2 cellular contexts compared by ENCODE assay signal in the genomic region with DNA sequence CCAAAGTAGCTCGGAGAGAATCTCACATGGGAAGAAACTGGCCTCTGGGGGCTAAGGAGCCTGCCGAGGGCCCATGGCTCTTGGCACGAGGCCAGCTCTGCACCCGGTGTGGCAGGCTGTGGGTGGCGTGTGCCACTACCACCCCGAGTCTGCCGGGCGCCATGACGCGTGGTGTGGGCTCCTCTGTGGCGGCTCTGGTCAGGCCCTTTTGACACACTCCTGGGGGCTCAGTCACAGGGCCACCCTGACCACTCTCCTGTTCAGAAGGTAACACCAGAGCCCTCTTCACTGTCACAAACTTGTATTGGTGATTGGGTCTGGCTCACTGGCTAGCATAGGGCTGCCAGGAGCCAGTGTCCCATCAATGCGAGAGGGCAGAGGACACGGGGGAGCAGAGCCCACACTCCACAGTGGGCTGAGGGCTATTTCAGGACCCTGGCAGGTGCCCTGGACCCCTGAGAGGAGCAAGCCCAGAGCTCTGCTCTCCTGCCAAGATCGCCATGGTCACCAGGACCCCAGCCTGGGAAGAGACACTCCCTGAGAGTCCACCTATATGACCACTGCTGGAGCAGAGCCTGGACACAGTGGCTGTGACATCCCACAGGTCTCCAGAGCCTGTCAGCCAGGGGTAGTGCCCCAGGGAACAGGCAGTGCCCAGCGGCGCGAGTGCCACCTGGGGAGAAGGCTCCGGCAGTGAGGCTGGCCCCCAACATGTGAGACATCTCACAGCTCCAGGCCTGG.
TF ChIP-seq lines count a peak whose summit lies in the region.

No MANE protein-coding gene starts in this region.

TF ChIP-seq in K562, 482 proteins besides CTCF, POLR2A, EP300 and RAD21 (continues in another document):
- TF ChIP-seq ELF4 (CRISPR knock-in tag; IDR thresholded peaks at IDR 0.05) (no peak), JUNB (CRISPR knock-in tag; conservative IDR thresholded peaks at IDR 0.05) (no peak), ZBTB17 (CRISPR knock-in tag; IDR thresholded peaks at IDR 0.05) (no peak), ETV6 (IDR thresholded peaks at IDR 0.05; ENCODE audit: borderline replicate concordance in 1 of 2, low read depth in 2 of 2, low read length in 1 of 2) (no peak), ETV6 (CRISPR knock-in tag; IDR thresholded peaks at IDR 0.05; ENCODE audit: borderline replicate concordance) (no peak), HNRNPL (IDR thresholded peaks at IDR 0.05; ENCODE audit: low read depth, low read length) (no peak), ZNF431 (CRISPR knock-in tag; IDR thresholded peaks at IDR 0.05) (peak; percentile 31; the same call in 1 of the 2 replicates), SRSF1 (IDR thresholded peaks at IDR 0.05; ENCODE audit: low read depth, low read length) (no peak), MTA3 (IDR thresholded peaks at IDR 0.05; ENCODE audit: borderline replicate concordance) (0 out of 2 replicates have a peak, but pooled peaks have one; percentile 50), RBFOX2 (IDR thresholded peaks at IDR 0.05; ENCODE audit: low read depth, low read length) (peak; percentile 59; the same call in 1 of the 2 replicates), POLR2AphosphoS5 (IDR thresholded peaks at IDR 0.05; ENCODE audit: control insufficient read depth, insufficient read depth, low read depth, low read length) (no peak), TAF9B (IDR thresholded peaks at IDR 0.05; ENCODE audit: partially characterized antibody) (no peak), ZNF561 (CRISPR knock-in tag; conservative IDR thresholded peaks at IDR 0.05) (no peak), TEAD4 (IDR thresholded peaks at IDR 0.05; ENCODE audit: low read length) (no peak; the same call in 1 of the 2 replicates), TEAD4 (CRISPR knock-in tag; IDR thresholded peaks at IDR 0.05; ENCODE audit: borderline replicate concordance) (peak; percentile 20; the same call in 1 of the 2 replicates), ZBTB8A (IDR thresholded peaks at IDR 0.05; ENCODE audit: partially characterized antibody) (no peak), MTA1 (IDR thresholded peaks at IDR 0.05; ENCODE audit: borderline replicate concordance) (no peak), KAT7 (CRISPR knock-in tag; IDR thresholded peaks at IDR 0.05; ENCODE audit: borderline replicate concordance) (no peak)
- TF ChIP-seq, protein P1, sequence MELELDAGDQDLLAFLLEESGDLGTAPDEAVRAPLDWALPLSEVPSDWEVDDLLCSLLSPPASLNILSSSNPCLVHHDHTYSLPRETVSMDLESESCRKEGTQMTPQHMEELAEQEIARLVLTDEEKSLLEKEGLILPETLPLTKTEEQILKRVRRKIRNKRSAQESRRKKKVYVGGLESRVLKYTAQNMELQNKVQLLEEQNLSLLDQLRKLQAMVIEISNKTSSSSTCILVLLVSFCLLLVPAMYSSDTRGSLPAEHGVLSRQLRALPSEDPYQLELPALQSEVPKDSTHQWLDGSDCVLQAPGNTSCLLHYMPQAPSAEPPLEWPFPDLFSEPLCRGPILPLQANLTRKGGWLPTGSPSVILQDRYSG (tag; conservative IDR thresholded peaks at IDR 0.05; ENCODE audit: low read depth), result no peak
- TF ChIP-seq, protein P2, sequence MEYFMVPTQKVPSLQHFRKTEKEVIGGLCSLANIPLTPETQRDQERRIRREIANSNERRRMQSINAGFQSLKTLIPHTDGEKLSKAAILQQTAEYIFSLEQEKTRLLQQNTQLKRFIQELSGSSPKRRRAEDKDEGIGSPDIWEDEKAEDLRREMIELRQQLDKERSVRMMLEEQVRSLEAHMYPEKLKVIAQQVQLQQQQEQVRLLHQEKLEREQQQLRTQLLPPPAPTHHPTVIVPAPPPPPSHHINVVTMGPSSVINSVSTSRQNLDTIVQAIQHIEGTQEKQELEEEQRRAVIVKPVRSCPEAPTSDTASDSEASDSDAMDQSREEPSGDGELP (CRISPR knock-in tag; IDR thresholded peaks at IDR 0.05; ENCODE audit: borderline replicate concordance), result no peak
- TF ChIP-seq, protein P3, sequence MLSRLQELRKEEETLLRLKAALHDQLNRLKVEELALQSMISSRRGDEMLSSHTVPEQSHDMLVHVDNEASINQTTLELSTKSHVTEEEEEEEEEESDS (CRISPR knock-in tag; IDR thresholded peaks at IDR 0.05), result no peak
- TF ChIP-seq, protein P4, sequence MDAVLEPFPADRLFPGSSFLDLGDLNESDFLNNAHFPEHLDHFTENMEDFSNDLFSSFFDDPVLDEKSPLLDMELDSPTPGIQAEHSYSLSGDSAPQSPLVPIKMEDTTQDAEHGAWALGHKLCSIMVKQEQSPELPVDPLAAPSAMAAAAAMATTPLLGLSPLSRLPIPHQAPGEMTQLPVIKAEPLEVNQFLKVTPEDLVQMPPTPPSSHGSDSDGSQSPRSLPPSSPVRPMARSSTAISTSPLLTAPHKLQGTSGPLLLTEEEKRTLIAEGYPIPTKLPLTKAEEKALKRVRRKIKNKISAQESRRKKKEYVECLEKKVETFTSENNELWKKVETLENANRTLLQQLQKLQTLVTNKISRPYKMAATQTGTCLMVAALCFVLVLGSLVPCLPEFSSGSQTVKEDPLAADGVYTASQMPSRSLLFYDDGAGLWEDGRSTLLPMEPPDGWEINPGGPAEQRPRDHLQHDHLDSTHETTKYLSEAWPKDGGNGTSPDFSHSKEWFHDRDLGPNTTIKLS (IDR thresholded peaks at IDR 0.05; ENCODE audit: borderline replicate concordance, low read depth), result no peak
- TF ChIP-seq, protein P5, sequence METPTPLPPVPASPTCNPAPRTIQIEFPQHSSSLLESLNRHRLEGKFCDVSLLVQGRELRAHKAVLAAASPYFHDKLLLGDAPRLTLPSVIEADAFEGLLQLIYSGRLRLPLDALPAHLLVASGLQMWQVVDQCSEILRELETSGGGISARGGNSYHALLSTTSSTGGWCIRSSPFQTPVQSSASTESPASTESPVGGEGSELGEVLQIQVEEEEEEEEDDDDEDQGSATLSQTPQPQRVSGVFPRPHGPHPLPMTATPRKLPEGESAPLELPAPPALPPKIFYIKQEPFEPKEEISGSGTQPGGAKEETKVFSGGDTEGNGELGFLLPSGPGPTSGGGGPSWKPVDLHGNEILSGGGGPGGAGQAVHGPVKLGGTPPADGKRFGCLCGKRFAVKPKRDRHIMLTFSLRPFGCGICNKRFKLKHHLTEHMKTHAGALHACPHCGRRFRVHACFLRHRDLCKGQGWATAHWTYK (CRISPR knock-in tag; IDR thresholded peaks at IDR 0.05), result peak; percentile 40; the same call in 1 of the 2 replicates
- TF ChIP-seq, protein P6, sequence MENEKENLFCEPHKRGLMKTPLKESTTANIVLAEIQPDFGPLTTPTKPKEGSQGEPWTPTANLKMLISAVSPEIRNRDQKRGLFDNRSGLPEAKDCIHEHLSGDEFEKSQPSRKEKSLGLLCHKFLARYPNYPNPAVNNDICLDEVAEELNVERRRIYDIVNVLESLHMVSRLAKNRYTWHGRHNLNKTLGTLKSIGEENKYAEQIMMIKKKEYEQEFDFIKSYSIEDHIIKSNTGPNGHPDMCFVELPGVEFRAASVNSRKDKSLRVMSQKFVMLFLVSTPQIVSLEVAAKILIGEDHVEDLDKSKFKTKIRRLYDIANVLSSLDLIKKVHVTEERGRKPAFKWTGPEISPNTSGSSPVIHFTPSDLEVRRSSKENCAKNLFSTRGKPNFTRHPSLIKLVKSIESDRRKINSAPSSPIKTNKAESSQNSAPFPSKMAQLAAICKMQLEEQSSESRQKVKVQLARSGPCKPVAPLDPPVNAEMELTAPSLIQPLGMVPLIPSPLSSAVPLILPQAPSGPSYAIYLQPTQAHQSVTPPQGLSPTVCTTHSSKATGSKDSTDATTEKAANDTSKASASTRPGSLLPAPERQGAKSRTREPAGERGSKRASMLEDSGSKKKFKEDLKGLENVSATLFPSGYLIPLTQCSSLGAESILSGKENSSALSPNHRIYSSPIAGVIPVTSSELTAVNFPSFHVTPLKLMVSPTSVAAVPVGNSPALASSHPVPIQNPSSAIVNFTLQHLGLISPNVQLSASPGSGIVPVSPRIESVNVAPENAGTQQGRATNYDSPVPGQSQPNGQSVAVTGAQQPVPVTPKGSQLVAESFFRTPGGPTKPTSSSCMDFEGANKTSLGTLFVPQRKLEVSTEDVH (IDR thresholded peaks at IDR 0.05; ENCODE audit: low read depth, partially characterized antibody), result no peak

TF ChIP-seq in HepG2, 621 proteins besides CTCF, POLR2A, EP300 and RAD21:
- TF ChIP-seq, protein P7, sequence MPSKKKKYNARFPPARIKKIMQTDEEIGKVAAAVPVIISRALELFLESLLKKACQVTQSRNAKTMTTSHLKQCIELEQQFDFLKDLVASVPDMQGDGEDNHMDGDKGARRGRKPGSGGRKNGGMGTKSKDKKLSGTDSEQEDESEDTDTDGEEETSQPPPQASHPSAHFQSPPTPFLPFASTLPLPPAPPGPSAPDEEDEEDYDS (CRISPR knock-in tag; IDR thresholded peaks at IDR 0.05), result no peak
- TF ChIP-seq NR2F2 (IDR thresholded peaks at IDR 0.05; ENCODE audit: borderline replicate concordance, low read depth), result no peak
- peak; percentile 42 for TF ChIP-seq AGO2 (optimal IDR thresholded peaks at IDR 0.05; ENCODE audit: low read depth, low read length)
